Comparison of ENCODE assay signal across 13 cellular contexts in genomic region chr16:85699628-85700027, GRCh38. TPM values are rescaled to one million over a fixed set of nuclear protein-coding genes. Genes with fewer than 3 reads are reported as not detected.
DNase-seq lines count a peak whose midpoint lies in the region; ATAC-seq, FAIRE-seq and TF ChIP-seq lines count a peak whose summit lies in the region.
"Had no signal": no experiment of that assay in that cellular context is flagged by ENCODE, and none has a peak within 500 bp of the region (broad histone marks: within the 10 kb centered on the region; RNA-seq: fewer than 3 reads in every experiment).

No MANE protein-coding gene starts in this region.

- DNase-seq in ELR (ENCODE audit: low read depth) (peak; percentile 60), RCC 7860 (ENCODE audit: low spot score) (peak; percentile 62), fibroblast of lung (ENCODE audit: low read depth in 2 of 2) (peak; percentile 18 to 57), occipital lobe (lab: John Stamatoyannopoulos, UW) (peak; percentile 63), NCI-H510A treated with DMSO at 0.1 percent for 48 hours (lab: John Stamatoyannopoulos, UW) (no peak), NCI-H526 treated with DMSO at 0.1 percent for 48 hours (lab: John Stamatoyannopoulos, UW) (no peak)
- DNase-seq: DND-41; effector memory CD4-positive, alpha-beta T cell; NCI-H524; right lobe of liver had no signal

- FAIRE-seq in RCC 7860 (lab: Jason Lieb, UNC) = peak; percentile 8

- H3K27ac ChIP-seq in fibroblast of lung (ENCODE audit: insufficient read depth, low read length) = no peak overlapping the region
- H3K27ac ChIP-seq: right lobe of liver had no signal

- no peak overlapping the region for H2AFZ ChIP-seq in fibroblast of lung (ENCODE audit: low read length)

- H3K4me2 ChIP-seq in fibroblast of lung (ENCODE audit: extremely low read depth, insufficient read depth, low read length) = no peak overlapping the region

- H3K79me2 ChIP-seq in fibroblast of lung (ENCODE audit: control insufficient read depth, insufficient read depth, low read length) = no peaks in the 10 kb centered on the region

- no peak for TF ChIP-seq CTCF in fibroblast of lung (conservative IDR thresholded peaks at IDR 0.05 in 1 of 2, IDR thresholded peaks at IDR 0.05 in 1 of 2; ENCODE audit: low read depth in 1 of 2, low read length in 2 of 2)

- H3K4me3 ChIP-seq in fibroblast of lung (replicated peaks in 1 of 4; ENCODE audit: control extremely low read depth in 1 of 4, insufficient read depth in 1 of 4, low read depth in 3 of 4, low read length in 4 of 4) = no peak overlapping the region
- H3K4me3 ChIP-seq: right lobe of liver had no signal

- no peak overlapping the region for H3K9ac ChIP-seq in fibroblast of lung (ENCODE audit: insufficient read depth, low read length)

- no peaks in the 10 kb centered on the region for H3K36me3 ChIP-seq in fibroblast of lung (ENCODE audit: control insufficient read depth, insufficient read depth, low read length)
- H3K36me3 ChIP-seq: right lobe of liver had no signal

- no peaks in the 10 kb centered on the region for H4K20me1 ChIP-seq in fibroblast of lung (ENCODE audit: control insufficient read depth, extremely low read depth, insufficient read depth, low read length)

- no peaks in the 10 kb centered on the region for H3K9me3 ChIP-seq in fibroblast of lung (ENCODE audit: control insufficient read depth, insufficient read depth, low read depth, low read length)
- H3K9me3 ChIP-seq: right lobe of liver had no signal

- peaks cover 14% of the 10 kb centered on the region for H3K27me3 ChIP-seq in fibroblast of lung (ENCODE audit: control insufficient read depth, insufficient read depth, low read length)
- H3K27me3 ChIP-seq: right lobe of liver had no signal

- ATAC-seq in GM21526 (IDR thresholded peaks at IDR 0.05; ENCODE audit: low FRiP score, unreplicated experiment) = no peak
- no peak for ATAC-seq in HG02840 (IDR thresholded peaks at IDR 0.05; ENCODE audit: low FRiP score, unreplicated experiment)
- ATAC-seq: left lobe of liver had no signal

- no peaks in the 10 kb centered on the region for H3K4me1 ChIP-seq in fibroblast of lung (ENCODE audit: control insufficient read depth, extremely low read depth, insufficient read depth, low read length)
- H3K4me1 ChIP-seq: right lobe of liver had no signal

RNA-seq across cellular contexts. Expression of gene GINS2, which starts 10.9 kb away (rescaled TPM):
- 0.26 and 1.8 TPM in 2 replicates for total RNA-seq in fibroblast of lung
- 5.5 and 18.3 TPM in 2 replicates for polyA plus RNA-seq in fibroblast of lung
- 5.4 and 17.3 TPM in 2 replicates for polyA plus RNA-seq in fibroblast of lung (2012)
- polyA minus RNA-seq in fibroblast of lung (ENCODE audit: low replicate concordance) = 2.6 and 6.7 TPM in 2 replicates
- total RNA-seq in occipital lobe = 4.2 TPM

RNA-seq across cellular contexts. Expression of gene C16orf74, which starts 51.3 kb away (rescaled TPM):
- 5.4 and 6.4 TPM in 2 replicates for total RNA-seq in fibroblast of lung
- polyA plus RNA-seq in fibroblast of lung = 3.2 and 4.6 TPM in 2 replicates
- 8.0 and 9.6 TPM in 2 replicates for polyA plus RNA-seq in fibroblast of lung (2012)
- polyA minus RNA-seq in fibroblast of lung (ENCODE audit: low replicate concordance) = 0.35 and 2.3 TPM in 2 replicates
- 1.6 TPM for total RNA-seq in occipital lobe

Comparison
In these comparisons a context has a peak if more than half of its experiments do, and no peak if none do; other contexts are left out.
1. DNase-seq: peak in ELR (single experiment), RCC 7860 (single experiment), fibroblast of lung (2 of 2) and occipital lobe (single experiment); none in NCI-H510A treated with DMSO at 0.1 percent for 48 hours (single experiment) and NCI-H526 treated with DMSO at 0.1 percent for 48 hours (single experiment).